In the genomic region with DNA sequence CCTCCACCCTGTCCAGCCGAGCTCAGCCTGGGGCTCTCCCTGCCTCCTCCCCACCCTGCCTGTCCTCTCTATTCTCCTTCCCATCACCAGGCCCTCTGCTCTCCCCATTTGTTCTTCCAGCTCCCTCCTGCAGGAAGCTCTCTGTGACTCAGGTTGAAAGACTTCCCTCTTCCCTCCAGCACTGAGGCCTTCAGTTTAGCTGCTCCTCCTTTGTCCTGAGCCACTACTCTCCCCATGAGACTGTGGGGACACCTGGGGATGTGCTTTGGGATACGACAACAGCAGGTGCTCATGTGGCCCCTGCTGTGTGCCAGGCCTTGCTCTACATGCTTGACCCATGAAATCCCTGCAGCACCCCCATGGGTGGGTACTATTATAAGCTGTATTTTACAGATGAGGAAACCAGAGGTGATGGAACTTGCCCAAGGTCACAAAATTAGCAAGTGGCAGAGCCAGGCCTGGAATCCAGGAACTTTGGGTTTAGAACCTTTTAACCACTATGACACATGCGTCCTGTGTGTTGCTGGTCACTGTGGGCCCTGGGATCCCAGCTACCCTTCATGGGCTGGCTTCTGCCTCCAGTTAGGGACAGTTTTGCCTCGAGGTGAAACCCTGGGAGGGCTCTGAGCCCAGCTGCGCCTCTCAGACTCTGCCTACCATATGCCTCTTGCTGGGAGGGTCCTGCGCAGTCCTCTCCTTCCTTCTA, we compare ENCODE assay signal across 9 cellular contexts. TPM values are rescaled to one million over a fixed set of nuclear protein-coding genes. Genes with fewer than 3 reads are reported as not detected.
DNase-seq lines count a peak whose midpoint lies in the region; FAIRE-seq and TF ChIP-seq lines count a peak whose summit lies in the region.
"Had no signal": no experiment of that assay in that cellular context is flagged by ENCODE, and none has a peak within 500 bp of the region (broad histone marks: within the 10 kb centered on the region; RNA-seq: fewer than 3 reads in every experiment).

No MANE protein-coding gene starts in this region.

- H3K23ac ChIP-seq in H1 (ENCODE audit: insufficient read length) (no peak overlapping the region), neuronal stem cell (ENCODE audit: low read depth, low read length, poor library complexity) (no peak overlapping the region)

- WGBS in H1 (ENCODE audit: extremely low coverage in 1 of 2, insufficient coverage in 1 of 2, insufficient read length in 1 of 2, insufficient replicate concordance in 2 of 2, low coverage in 1 of 2, low lambda C conversion rate in 2 of 2, missing lambda C conversion rate in 1 of 2), 2 experiments: 78% methylated on average over 6 of the region's 6 CpGs; no CpG with 5 or more reads in 1 of the 2 experiments
- WGBS in neuronal stem cell (ENCODE audit: extremely low coverage in 2 of 2, insufficient read length in 2 of 2, insufficient replicate concordance in 1 of 2), 2 donors: no CpG with 5 or more reads among the region's 6 CpGs

- H2BK15ac ChIP-seq in H1 (ENCODE audit: low read length): no peak overlapping the region; the same call in 1 of the 2 replicates
- no peak overlapping the region for H2BK15ac ChIP-seq in neuronal stem cell (ENCODE audit: low read length)

- CTCF ChIA-PET in H1 (lab: Charles Lee; ENCODE audit: partially characterized antibody): interaction anchor here (0.5 to 16.8 kb wide), 23 partner anchors 9 to 1334 kb away, joined by 3 to 108 read pairs (median 4); a partner anchor contains a TSS

- H2BK120ac ChIP-seq in H1 (replicated peaks; ENCODE audit: low read depth, low read length) (no peak overlapping the region), neuronal stem cell (ENCODE audit: low read depth, low read length) (peak overlapping the region; percentile 52)

- H3K79me1 ChIP-seq in H1 (ENCODE audit: low read depth, low read length) (no peaks in the 10 kb centered on the region), neuronal stem cell (ENCODE audit: low read depth, low read length) (no peaks in the 10 kb centered on the region)

- H4K91ac ChIP-seq in H1 (replicated peaks; ENCODE audit: insufficient read length, low read length) (no peak overlapping the region), neuronal stem cell (ENCODE audit: low read depth, low read length, poor library complexity) (no peak overlapping the region)

- H2BK5ac ChIP-seq in H1 (ENCODE audit: low read depth, low read length): no peak overlapping the region; the same call in 1 of the 2 replicates
- peak overlapping the region; percentile 25 for H2BK5ac ChIP-seq in neuronal stem cell (ENCODE audit: low read length)

- H3K79me2 ChIP-seq in H1 (ENCODE audit: control insufficient read depth in 1 of 2, insufficient read depth in 2 of 2, low read length in 2 of 2): no peaks in the 10 kb centered on the region

- no peak overlapping the region for H3K56ac ChIP-seq in H1 (replicated peaks; ENCODE audit: insufficient read length, low read depth, low read length)

- H2AFZ ChIP-seq in H1 (ENCODE audit: low read length) (no peak overlapping the region), neuronal stem cell (ENCODE audit: low read length) (no peak overlapping the region)

- in situ Hi-C loops in Caki2 (cut with HindIII; ENCODE audit: low pct_unique_long_range_greater_than_20kb, low sequenced_read_pairs): no loop called here

- H3K9ac ChIP-seq in H1 (replicated peaks in 1 of 4; ENCODE audit: extremely low read depth in 1 of 4, low read depth in 3 of 4, low read length in 3 of 4): no peak overlapping the region
- H3K9ac ChIP-seq in neuronal stem cell (ENCODE audit: low read depth, low read length, poor library complexity): peak overlapping the region; percentile 34

- H3K14ac ChIP-seq in H1 (ENCODE audit: insufficient read length) (no peak overlapping the region), neuronal stem cell (ENCODE audit: low read length) (no peak overlapping the region)

- H3K9me3 ChIP-seq in H1 (ENCODE audit: insufficient read depth in 2 of 2, low read depth in 1 of 2, low read length in 1 of 2) (no peaks in the 10 kb centered on the region), neuronal stem cell (replicated peaks in 1 of 2; ENCODE audit: control insufficient read depth in 2 of 2, insufficient read depth in 1 of 2, low read depth in 1 of 2, low read length in 2 of 2) (no peaks in the 10 kb centered on the region)

- H3K18ac ChIP-seq in H1 (ENCODE audit: extremely low read depth, low read length) (no peak overlapping the region), neuronal stem cell (ENCODE audit: low read length) (peak overlapping the region; percentile 32)

- H3K27me3 ChIP-seq in H1 (replicated peaks in 1 of 4; ENCODE audit: control insufficient read depth in 3 of 4, extremely low read depth in 1 of 4, insufficient read depth in 3 of 4, low read length in 3 of 4): no peaks in the 10 kb centered on the region; a peak in 1 of 7 replicates
- H3K27me3 ChIP-seq in neuronal stem cell (ENCODE audit: control insufficient read depth in 3 of 3, insufficient read depth in 3 of 3, low read depth in 1 of 3, low read length in 3 of 3): peaks cover 0 to 25% (median 0%) of the 10 kb centered on the region in 3 experiments

- no peak for TF ChIP-seq EP300 in H1 (IDR thresholded peaks at IDR 0.05; ENCODE audit: borderline replicate concordance in 1 of 2, low read depth in 2 of 2, low read length in 2 of 2)

- no peak for TF ChIP-seq POLR2A in H1 (IDR thresholded peaks at IDR 0.05; ENCODE audit: control extremely low read depth in 1 of 2, low read depth in 2 of 2, low read length in 2 of 2)

- no peak for TF ChIP-seq CTCF in H1 (IDR thresholded peaks at IDR 0.05; ENCODE audit: control extremely low read depth in 1 of 3, insufficient read depth in 1 of 3, low read depth in 1 of 3, low read length in 3 of 3)

- intact Hi-C loops in posterior vena cava (cut with DNase I): no loop called here

- DNase-seq in Caki2 (ENCODE audit: low read depth) (peak; percentile 54), NCI-H345 (lab: John Stamatoyannopoulos, UW) (peak; percentile 79), H1 (ENCODE audit: low read depth in 1 of 2, low spot score in 2 of 2) (no peak), neuronal stem cell (ENCODE audit: low spot score) (no peak), posterior vena cava (ENCODE audit: low spot score) (no peak), NCI-H446 treated with DMSO at 0.1 percent for 48 hours (lab: John Stamatoyannopoulos, UW) (no peak)
- no peak for DNase-seq in stimulated activated naive CD4-positive, alpha-beta T cell (lab: John Stamatoyannopoulos, UW)
- no peak for DNase-seq in activated CD4-positive, CD25-positive, alpha-beta regulatory T cell (lab: John Stamatoyannopoulos, UW)

- H3K23me2 ChIP-seq in H1 (ENCODE audit: low read depth, low read length): no peaks in the 10 kb centered on the region

- H2AK5ac ChIP-seq in H1 (ENCODE audit: low read depth, low read length) (no peak overlapping the region), neuronal stem cell (ENCODE audit: low read depth, low read length) (peak overlapping the region; percentile 68)

- 0 out of 2 replicates have a peak overlapping the region, but pooled peaks have one; percentile 11 for H4K8ac ChIP-seq in H1 (ENCODE audit: extremely low read depth, insufficient read depth, low read length)
- H4K8ac ChIP-seq in neuronal stem cell (ENCODE audit: low read depth, low read length): peak overlapping the region; percentile 19

- no peak overlapping the region for H2BK20ac ChIP-seq in H1 (ENCODE audit: low read length)

- no peak overlapping the region for H4K5ac ChIP-seq in H1 (ENCODE audit: insufficient read length, low read depth, low read length)

- H3K36me3 ChIP-seq in H1 (ENCODE audit: control insufficient read depth in 2 of 4, insufficient read depth in 4 of 4, low read length in 3 of 4): no peaks in the 10 kb centered on the region
- H3K36me3 ChIP-seq in neuronal stem cell (replicated peaks in 1 of 2; ENCODE audit: control insufficient read depth in 2 of 2, insufficient read depth in 2 of 2, low read length in 2 of 2): no peaks in the 10 kb centered on the region

- no peak overlapping the region for H3K4ac ChIP-seq in H1 (replicated peaks; ENCODE audit: insufficient read length, low read depth, low read length)
- no peak overlapping the region for H3K4ac ChIP-seq in neuronal stem cell (ENCODE audit: low read length)

- H3K4me3 ChIP-seq in H1 (ENCODE audit: extremely low read depth in 1 of 4, insufficient read depth in 2 of 4, low read depth in 3 of 4, low read length in 4 of 4): no peak overlapping the region
- no peak overlapping the region for H3K4me3 ChIP-seq in neuronal stem cell (ENCODE audit: low read length in 2 of 2)
- H3K4me3 ChIP-seq: SK-N-MC had no signal

- H3K4me1 ChIP-seq in H1 (replicated peaks in 1 of 4; ENCODE audit: control insufficient read depth in 3 of 4, insufficient read depth in 4 of 4, low read length in 3 of 4) (peaks cover 3 to 28% (median 23%) of the 10 kb centered on the region in 4 experiments), neuronal stem cell (ENCODE audit: control insufficient read depth in 2 of 2, insufficient read depth in 1 of 2, low read depth in 1 of 2, low read length in 2 of 2) (peaks cover 3 to 20% of the 10 kb centered on the region in 2 donors)

- H3K4me2 ChIP-seq in H1 (ENCODE audit: insufficient read depth in 1 of 2, low read depth in 2 of 2, low read length in 2 of 2) (no peak overlapping the region), neuronal stem cell (ENCODE audit: insufficient read depth, low read length, poor library complexity, severe bottlenecking) (no peak overlapping the region)

- POLR2A ChIA-PET in H1 (lab: Charles Lee; ENCODE audit: partially characterized antibody): interaction anchor here (1.1 to 1.4 kb wide), 2 partner anchors 8 to 11 kb away, joined by 3 read pairs; no protein-coding TSS in a partner anchor

- no peaks in the 10 kb centered on the region for H4K20me1 ChIP-seq in H1 (replicated peaks in 1 of 2; ENCODE audit: control insufficient read depth in 1 of 2, insufficient read depth in 2 of 2, low read length in 2 of 2)

- TF ChIP-seq RAD21 in H1 (IDR thresholded peaks at IDR 0.05 in 1 of 2, conservative IDR thresholded peaks at IDR 0.05 in 1 of 2; ENCODE audit: low read depth in 2 of 2, low read length in 2 of 2): no peak

- no peak for FAIRE-seq in H1 (lab: Jason Lieb, UNC)

- H2BK12ac ChIP-seq in H1 (ENCODE audit: low read depth, low read length) (peak overlapping the region; percentile 9; the same call in 1 of the 2 replicates), neuronal stem cell (ENCODE audit: low read length) (no peak overlapping the region)

- H3K27ac ChIP-seq in H1 (ENCODE audit: low read depth, low read length): no peak overlapping the region
- H3K27ac ChIP-seq in neuronal stem cell (replicated peaks; ENCODE audit: low read length): no peak overlapping the region
- H3K27ac ChIP-seq: SK-N-MC had no signal

RNA-seq across cellular contexts. Expression of a gene that starts 5.5 kb away (rescaled TPM):
- 31.6 and 33.0 TPM in 2 replicates for total RNA-seq in Caki2 (2014; rRNA removed; shearing (Covaris generic); ENCODE audit: low replicate concordance)
- 0.08 TPM in 1 of 2 replicates, not detected in the other for total RNA-seq in H1 (2021; fragmentation: NEBNext Ultra II Directional; extraction: Animal tissue kit (Norgen Biotek cat#: 25700))
- polyA plus RNA-seq in H1 (2011; rRNA removed): 0.05 and 0.06 TPM in 2 replicates
- polyA plus RNA-seq in H1 (2011; cell fraction: cytosol; rRNA removed): 0.05 TPM
- 0.06 TPM for polyA plus RNA-seq in H1 (2011; cell fraction: nucleus; rRNA removed)
- 0.05 to 0.06 TPM in 2 of 4 replicates, not detected in the others for polyA plus RNA-seq in H1 (2012, experiment 1 of 2)
- polyA plus RNA-seq in H1 (2012, experiment 2 of 2): 0.07 TPM
- polyA plus RNA-seq in H1 (2013, experiment 1 of 2): 0.04 TPM
- polyA plus RNA-seq in H1 (2013, experiment 2 of 2): 0.09 TPM
- 0.03 and 0.10 TPM in 2 replicates for polyA minus RNA-seq in H1 (2011; rRNA and poly(A)+ RNA removed)
- 0.37 TPM for polyA minus RNA-seq in H1 (2011; cell fraction: cytosol; rRNA and poly(A)+ RNA removed)
- polyA minus RNA-seq in H1 (2011; cell fraction: nucleus; rRNA and poly(A)+ RNA removed): 0.20 TPM
- 0.07 TPM for polyA plus RNA-seq in neuronal stem cell (2013, experiment 1 of 2)
- polyA plus RNA-seq in neuronal stem cell (2013, experiment 2 of 2): 0.07 TPM
- under 1 TPM; 0.19 to 0.48 TPM for total RNA-seq in posterior vena cava

RNA-seq across cellular contexts. Expression of a gene that starts 46.8 kb away (rescaled TPM):
- total RNA-seq in Caki2 (2014; rRNA removed; shearing (Covaris generic); ENCODE audit: low replicate concordance): 122 and 152 TPM in 2 replicates
- 13.2 and 16.5 TPM in 2 replicates for total RNA-seq in H1 (2021; fragmentation: NEBNext Ultra II Directional; extraction: Animal tissue kit (Norgen Biotek cat#: 25700))
- polyA plus RNA-seq in H1 (2011; rRNA removed): 19.0 and 25.6 TPM in 2 replicates
- polyA plus RNA-seq in H1 (2011; cell fraction: cytosol; rRNA removed): 20.8 TPM
- 32.4 TPM for polyA plus RNA-seq in H1 (2011; cell fraction: nucleus; rRNA removed)
- 10.8 to 28.4 TPM (median 20.2 TPM) in 4 replicates for polyA plus RNA-seq in H1 (2012, experiment 1 of 2)
- polyA plus RNA-seq in H1 (2012, experiment 2 of 2): 20.5 TPM
- 4.4 TPM for polyA plus RNA-seq in H1 (2013, experiment 1 of 2)
- polyA plus RNA-seq in H1 (2013, experiment 2 of 2): 4.8 TPM
- 16.8 and 19.4 TPM in 2 replicates for polyA minus RNA-seq in H1 (2011; rRNA and poly(A)+ RNA removed)
- polyA minus RNA-seq in H1 (2011; cell fraction: cytosol; rRNA and poly(A)+ RNA removed): 13.4 TPM
- polyA minus RNA-seq in H1 (2011; cell fraction: nucleus; rRNA and poly(A)+ RNA removed): 20.8 TPM
- 0.24 TPM for polyA plus RNA-seq in neuronal stem cell (2013, experiment 1 of 2)
- 0.18 TPM for polyA plus RNA-seq in neuronal stem cell (2013, experiment 2 of 2)
- total RNA-seq in posterior vena cava: 1 to 10 TPM; 4.1 to 6.8 TPM

Comparison
In these comparisons a context has a peak if more than half of its experiments do, and no peak if none do; other contexts are left out.
1. DNase-seq: peak in Caki2 (single experiment) and NCI-H345 (single experiment); none in H1 (0 of 2), neuronal stem cell (single experiment), stimulated activated naive CD4-positive, alpha-beta T cell (0 of 6), posterior vena cava (single experiment), NCI-H446 treated with DMSO at 0.1 percent for 48 hours (single experiment) and activated CD4-positive, CD25-positive, alpha-beta regulatory T cell (0 of 4).
2. RNA of a gene that starts 5.5 kb away (total RNA-seq): 31.6 to 33.0 TPM in Caki2; 0.19 to 0.48 TPM in posterior vena cava and 0.08 TPM in H1; every median in the first group is over 10 times any median in the second.